ENCODE assay signal across 30 cellular contexts in the genomic region with DNA sequence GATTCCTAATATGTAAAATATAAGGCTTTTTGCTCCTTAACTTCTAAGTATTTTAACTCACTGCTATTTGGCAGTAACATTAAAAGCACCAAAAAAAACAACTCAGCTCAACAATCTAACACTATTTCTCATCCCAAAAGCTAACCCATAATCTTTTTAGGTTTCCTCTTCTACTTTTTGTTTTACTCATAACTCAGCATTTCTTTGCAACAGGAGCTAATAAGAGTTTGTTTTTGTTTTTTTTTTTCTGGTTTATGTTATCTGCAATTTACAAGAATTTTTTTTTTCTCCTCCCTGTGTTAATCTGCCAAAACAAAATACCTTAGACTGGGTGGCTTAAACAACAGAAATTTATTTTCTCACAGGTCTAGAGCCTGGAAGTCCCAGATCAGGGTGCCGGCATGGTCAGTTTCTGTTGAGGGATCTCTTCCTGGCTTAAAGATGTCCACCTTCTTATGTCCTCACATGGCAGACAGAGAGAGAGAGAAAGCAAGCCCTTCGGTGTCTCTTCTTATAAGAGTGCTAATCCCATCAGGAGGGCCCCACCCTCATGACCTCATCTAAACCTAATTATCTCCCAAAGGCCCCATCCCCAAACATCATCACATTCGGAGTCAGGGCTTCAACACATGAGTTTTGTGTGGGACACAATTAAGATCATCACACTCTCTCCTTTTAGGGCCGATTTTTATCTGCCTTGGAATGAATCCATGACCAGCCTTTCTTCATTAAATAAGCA.
"Had no signal": no experiment of that assay in that cellular context is flagged by ENCODE, and none has a peak within 500 bp of the region (broad histone marks: within the 10 kb centered on the region; RNA-seq: fewer than 3 reads in every experiment).

No MANE protein-coding gene starts in this region.

- H3K27me3 Mint-ChIP-seq: activated B cell treated with CpG ODN at 0.5 μM for 24 hours; activated CD4-positive, alpha-beta T cell treated with anti-CD3 and anti-CD28 coated beads, Interleukin-2, amount 10 ng/mL, durations not matched to agents 24 days and 14 days; activated CD8-positive, alpha-beta memory T cell treated with anti-CD3 and anti-CD28 coated beads, Interleukin-2, amount 10 ng/mL, durations not matched to agents 7 days and 5 days; activated T-cell treated with anti-CD3 and anti-CD28 coated beads, Interleukin-2, amount 50 U/mL, for 24 hours; brain; T-cell had no signal

- H3K9me3 Mint-ChIP-seq: activated naive CD4-positive, alpha-beta T cell treated with anti-CD3 and anti-CD28 coated beads, Interleukin-2, amount 50 U/mL, for 72 hours had no signal

- H3K4me3 ChIP-seq: cardiac muscle cell, SK-N-MC had no signal

- H3K36me3 ChIP-seq: cardiac muscle cell had no signal

- FAIRE-seq: TTC549 had no signal

- DNase-seq: activated B cell treated with CpG ODN at 0.5 μM for 24 hours; activated CD4-positive, alpha-beta T cell treated with anti-CD3 and anti-CD28 coated beads for 1 hour; activated CD4-positive, alpha-beta T cell treated with anti-CD3 and anti-CD28 coated beads, Interleukin-2, amount 10 ng/mL, durations not matched to agents 24 days and 14 days; activated CD4-positive, alpha-beta T cell treated with anti-CD3 and anti-CD28 coated beads, Interleukin-2, amount 50 U/mL, for 48 hours; activated CD8-positive, alpha-beta memory T cell treated with anti-CD3 and anti-CD28 coated beads, Interleukin-2, amount 10 ng/mL, durations not matched to agents 7 days and 5 days; activated effector memory CD4-positive, alpha-beta T cell treated with anti-CD3 and anti-CD28 coated beads, Interleukin-2, amount 50 U/mL, for 16 hours; activated naive CD4-positive, alpha-beta T cell treated with Interleukin-2 at 50 U/mL for 16 hours; activated T-cell treated with anti-CD3 and anti-CD28 coated beads, Interleukin-2, amount 50 U/mL, for 24 hours; amygdala; KG1; NCI-H1092; NCI-H1417; NCI-H1930; NCI-H2171; NCI-H2227 treated with DMSO at 0.1 percent for 48 hours; NCI-H526; NCI-H774; NK-92 treated with Interleukin-12 subunit alpha and Interleukin-12 subunit beta, amount 100 ng/mL, for 24 hours; OCI-M1; RPMI8226; T-cell; T-helper 2 cell; T1000 had no signal

- ATAC-seq: activated CD8-positive, alpha-beta memory T cell treated with anti-CD3 and anti-CD28 coated beads, Interleukin-2, amount 10 ng/mL, durations not matched to agents 7 days and 5 days; activated naive CD4-positive, alpha-beta T cell treated with anti-CD3 and anti-CD28 coated beads, Interleukin-2, amount 50 U/mL, for 72 hours; Panc1; Right ventricle myocardium inferior; T-cell had no signal

- H3K27ac ChIP-seq: SK-N-MC had no signal

- H3K4me1 Mint-ChIP-seq: activated B cell treated with CpG ODN at 0.5 μM for 24 hours; activated CD4-positive, alpha-beta T cell treated with anti-CD3 and anti-CD28 coated beads, Interleukin-2, amount 10 ng/mL, durations not matched to agents 24 days and 14 days; brain had no signal

- H3K4me3 Mint-ChIP-seq: activated B cell treated with CpG ODN at 0.5 μM for 24 hours; activated CD4-positive, alpha-beta T cell treated with anti-CD3 and anti-CD28 coated beads, Interleukin-2, amount 10 ng/mL, durations not matched to agents 24 days and 14 days; activated CD8-positive, alpha-beta memory T cell treated with anti-CD3 and anti-CD28 coated beads, Interleukin-2, amount 10 ng/mL, durations not matched to agents 7 days and 5 days; activated T-cell treated with anti-CD3 and anti-CD28 coated beads, Interleukin-2, amount 50 U/mL, for 24 hours; brain; T-cell had no signal

- H3K27me3 ChIP-seq: cardiac muscle cell had no signal

- H3K27ac Mint-ChIP-seq: activated B cell treated with CpG ODN at 0.5 μM for 24 hours; activated CD4-positive, alpha-beta T cell treated with anti-CD3 and anti-CD28 coated beads, Interleukin-2, amount 10 ng/mL, durations not matched to agents 24 days and 14 days; activated CD8-positive, alpha-beta memory T cell treated with anti-CD3 and anti-CD28 coated beads, Interleukin-2, amount 10 ng/mL, durations not matched to agents 7 days and 5 days; activated T-cell treated with anti-CD3 and anti-CD28 coated beads, Interleukin-2, amount 50 U/mL, for 24 hours; brain; T-cell had no signal
